Comparison of ENCODE assay signal across 1 cellular context in the genomic region with DNA sequence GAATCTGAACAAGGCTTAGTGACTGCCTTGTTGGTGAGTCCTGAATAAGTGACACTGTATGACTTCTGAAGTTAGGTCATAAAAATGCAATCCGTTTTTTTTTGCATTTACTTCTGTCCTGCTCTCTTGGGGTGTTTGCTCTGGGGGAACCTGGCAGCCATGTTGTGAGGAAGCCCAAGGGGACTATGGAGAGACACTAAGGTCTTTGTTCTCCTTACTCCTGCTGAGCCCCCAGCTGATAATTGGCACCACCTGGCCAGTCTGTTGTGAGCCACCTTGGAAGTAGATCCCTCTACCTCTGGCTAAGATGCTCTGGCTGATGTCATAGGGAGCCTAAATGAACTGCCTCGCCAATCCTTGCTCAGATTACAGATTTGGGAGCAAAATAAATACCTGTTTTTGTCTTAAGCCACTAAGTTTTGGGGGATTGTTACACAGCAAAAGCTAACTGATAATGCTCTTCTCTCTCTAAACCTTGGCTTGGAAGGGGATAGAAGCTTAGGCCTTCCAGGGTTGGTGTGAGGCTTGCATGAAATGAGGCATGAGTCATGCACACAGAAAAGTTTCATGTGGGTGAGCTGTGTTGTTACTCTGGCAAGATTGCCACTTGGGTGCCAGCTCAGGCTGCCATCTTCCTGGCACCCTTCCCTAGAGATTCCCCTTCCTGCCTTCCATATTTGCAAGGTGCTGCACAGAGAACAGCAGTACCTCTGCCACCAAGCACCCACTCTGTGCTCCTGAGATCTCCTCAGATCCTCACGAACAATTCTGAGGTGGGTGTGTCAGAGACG.
TF ChIP-seq lines count a peak whose summit lies in the region.

No MANE protein-coding gene starts in this region.

TF ChIP-seq in SK-N-SH, 30 proteins besides CTCF, POLR2A, EP300 and RAD21 (continued from another document):
- TF ChIP-seq, protein P1, sequence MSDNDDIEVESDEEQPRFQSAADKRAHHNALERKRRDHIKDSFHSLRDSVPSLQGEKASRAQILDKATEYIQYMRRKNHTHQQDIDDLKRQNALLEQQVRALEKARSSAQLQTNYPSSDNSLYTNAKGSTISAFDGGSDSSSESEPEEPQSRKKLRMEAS (IDR thresholded peaks at IDR 0.05; ENCODE audit: low read depth): no peak
- TF ChIP-seq TEAD4 (IDR thresholded peaks at IDR 0.05; ENCODE audit: borderline replicate concordance, insufficient read depth): no peak
- TF ChIP-seq GATA2 (CRISPR knock-in tag; IDR thresholded peaks at IDR 0.05): no peak
- TF ChIP-seq, protein P2, sequence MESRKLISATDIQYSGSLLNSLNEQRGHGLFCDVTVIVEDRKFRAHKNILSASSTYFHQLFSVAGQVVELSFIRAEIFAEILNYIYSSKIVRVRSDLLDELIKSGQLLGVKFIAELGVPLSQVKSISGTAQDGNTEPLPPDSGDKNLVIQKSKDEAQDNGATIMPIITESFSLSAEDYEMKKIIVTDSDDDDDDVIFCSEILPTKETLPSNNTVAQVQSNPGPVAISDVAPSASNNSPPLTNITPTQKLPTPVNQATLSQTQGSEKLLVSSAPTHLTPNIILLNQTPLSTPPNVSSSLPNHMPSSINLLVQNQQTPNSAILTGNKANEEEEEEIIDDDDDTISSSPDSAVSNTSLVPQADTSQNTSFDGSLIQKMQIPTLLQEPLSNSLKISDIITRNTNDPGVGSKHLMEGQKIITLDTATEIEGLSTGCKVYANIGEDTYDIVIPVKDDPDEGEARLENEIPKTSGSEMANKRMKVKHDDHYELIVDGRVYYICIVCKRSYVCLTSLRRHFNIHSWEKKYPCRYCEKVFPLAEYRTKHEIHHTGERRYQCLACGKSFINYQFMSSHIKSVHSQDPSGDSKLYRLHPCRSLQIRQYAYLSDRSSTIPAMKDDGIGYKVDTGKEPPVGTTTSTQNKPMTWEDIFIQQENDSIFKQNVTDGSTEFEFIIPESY (IDR thresholded peaks at IDR 0.05; ENCODE audit: borderline replicate concordance, low read depth): no peak
- TF ChIP-seq YY1 (IDR thresholded peaks at IDR 0.05; ENCODE audit: low read depth): no peak
